In genomic region chr11:126210871-126211235, GRCh38 we compare ENCODE assay signal across 8 cellular contexts. TPM values are rescaled to one million over a fixed set of nuclear protein-coding genes. Genes with fewer than 3 reads are reported as not detected.
A peak's percentile ranks its signal among the peaks of the same experiment; 100 is the strongest.
DNase-seq lines count a peak whose midpoint lies in the region; ATAC-seq and TF ChIP-seq lines count a peak whose summit lies in the region.

No MANE protein-coding gene starts in this region.

- H3K36me3 ChIP-seq in fibroblast of lung (ENCODE audit: control insufficient read depth, insufficient read depth, low read length) = peaks cover 2% of the 10 kb centered on the region
- H3K36me3 ChIP-seq in psoas muscle (ENCODE audit: insufficient read depth in 1 of 2, low read depth in 1 of 2) = peaks cover 3 to 38% of the 10 kb centered on the region in 2 donors

- peak overlapping the region; percentile 62 for H3K4me3 ChIP-seq in GM12875 (ENCODE audit: low read depth, low read length)
- peak overlapping the region; percentile 74 to 99 (median 90) for H3K4me3 ChIP-seq in fibroblast of lung (replicated peaks in 1 of 4; ENCODE audit: control extremely low read depth in 1 of 4, insufficient read depth in 1 of 4, low read depth in 3 of 4, low read length in 4 of 4)
- peak overlapping the region; percentile 92 for H3K4me3 ChIP-seq in psoas muscle

- H3K9me3 ChIP-seq in fibroblast of lung (ENCODE audit: control insufficient read depth, insufficient read depth, low read depth, low read length) (no peaks in the 10 kb centered on the region), psoas muscle (no peaks in the 10 kb centered on the region)

- peaks cover 19% of the 10 kb centered on the region for H3K79me2 ChIP-seq in fibroblast of lung (ENCODE audit: control insufficient read depth, insufficient read depth, low read length)

- H3K4me1 ChIP-seq in fibroblast of lung (ENCODE audit: control insufficient read depth, extremely low read depth, insufficient read depth, low read length) = no peaks in the 10 kb centered on the region
- peaks cover 49% of the 10 kb centered on the region for H3K4me1 ChIP-seq in psoas muscle

- intact Hi-C loops in psoas muscle (cut with DNase I) = loop anchor here in 1 of 2 donors (5.0 kb wide), 1 partner anchor 56 kb away; the partner anchor contains the start of genes FOXRED1 and SRPRA

- DNase-seq in RPMI8226 (peak; percentile 7), fibroblast of lung (ENCODE audit: low read depth in 2 of 2) (peak in 1 of 2 donors; percentile 6), psoas muscle (no peak), omental fat pad (ENCODE audit: low spot score) (no peak)

- no peaks in the 10 kb centered on the region for H4K20me1 ChIP-seq in fibroblast of lung (ENCODE audit: control insufficient read depth, extremely low read depth, insufficient read depth, low read length)

- peak overlapping the region; percentile 71 for H2AFZ ChIP-seq in fibroblast of lung (ENCODE audit: low read length)

- H3K27ac ChIP-seq in fibroblast of lung (ENCODE audit: insufficient read depth, low read length) (peak overlapping the region; percentile 60), psoas muscle (peak overlapping the region; percentile 83)

- no peaks in the 10 kb centered on the region for H3K27me3 ChIP-seq in fibroblast of lung (ENCODE audit: control insufficient read depth, insufficient read depth, low read length)
- H3K27me3 ChIP-seq in psoas muscle (ENCODE audit: insufficient read depth in 3 of 3, low read length in 2 of 3) = no peaks in the 10 kb centered on the region

- peak overlapping the region; percentile 93 for H3K4me2 ChIP-seq in fibroblast of lung (ENCODE audit: extremely low read depth, insufficient read depth, low read length)

- WGBS in psoas muscle, 3 donors = 2 to 3% (median 2%) methylated on average over 20 of the region's 20 CpGs

- peak overlapping the region; percentile 72 for H3K9ac ChIP-seq in fibroblast of lung (ENCODE audit: insufficient read depth, low read length)

- TF ChIP-seq CTCF in GM12875 (IDR thresholded peaks at IDR 0.05; ENCODE audit: borderline replicate concordance, insufficient read depth, low read depth, low read length) = no peak
- TF ChIP-seq CTCF in fibroblast of lung (conservative IDR thresholded peaks at IDR 0.05 in 1 of 2, IDR thresholded peaks at IDR 0.05 in 1 of 2; ENCODE audit: low read depth in 1 of 2, low read length in 2 of 2) = no peak
- TF ChIP-seq CTCF in psoas muscle (IDR thresholded peaks at IDR 0.05) = no peak
- TF ChIP-seq CTCF in omental fat pad (IDR thresholded peaks at IDR 0.05) = no peak

- no peak for ATAC-seq in psoas muscle
- no peak for ATAC-seq in HG03175 (IDR thresholded peaks at IDR 0.05; ENCODE audit: unreplicated experiment)
- ATAC-seq in GM21576 (IDR thresholded peaks at IDR 0.05; ENCODE audit: unreplicated experiment) = no peak
- no peak for ATAC-seq in HG02973 (IDR thresholded peaks at IDR 0.05; ENCODE audit: unreplicated experiment)
- no peak for ATAC-seq in omental fat pad (ENCODE audit: low FRiP score)

RNA-seq across cellular contexts. Expression of gene RPUSD4, which starts 0.6 kb away (rescaled TPM):
- 26.9 and 28.2 TPM in 2 replicates for total RNA-seq in fibroblast of lung
- 16.3 and 19.6 TPM in 2 replicates for polyA plus RNA-seq in fibroblast of lung
- polyA plus RNA-seq in fibroblast of lung (2012) = 16.9 and 18.8 TPM in 2 replicates
- 23.2 and 34.2 TPM in 2 replicates for polyA minus RNA-seq in fibroblast of lung (ENCODE audit: low replicate concordance)
- total RNA-seq in psoas muscle = 100 to 1,000 TPM in 1 of 4 donors, 10 to 100 TPM in 3; 75.1 to 139 (median 88.7) TPM
- 100 to 1,000 TPM in 1 of 3 donors, 10 to 100 TPM in 2; 61.6 to 128 (median 65.9) TPM for polyA plus RNA-seq in psoas muscle
- 10 to 100 TPM; 19.3 to 42.0 (median 24.0) TPM for total RNA-seq in omental fat pad

RNA-seq across cellular contexts. Expression of gene FAM118B, which starts 0.7 kb away (rescaled TPM):
- 18.7 and 21.0 TPM in 2 replicates for total RNA-seq in fibroblast of lung
- polyA plus RNA-seq in fibroblast of lung = 27.5 and 30.3 TPM in 2 replicates
- polyA plus RNA-seq in fibroblast of lung (2012) = 20.8 and 21.7 TPM in 2 replicates
- polyA minus RNA-seq in fibroblast of lung (ENCODE audit: low replicate concordance) = 1.7 and 3.9 TPM in 2 replicates
- total RNA-seq in psoas muscle = 10 to 100 TPM; 16.4 to 46.7 (median 24.5) TPM
- 10 to 100 TPM; 13.3 to 37.7 (median 15.3) TPM for polyA plus RNA-seq in psoas muscle
- 10 to 100 TPM; 12.1 to 16.1 (median 13.3) TPM for total RNA-seq in omental fat pad

RNA-seq across cellular contexts. Expression of gene SRPRA, which starts 57.8 kb away (rescaled TPM):
- total RNA-seq in fibroblast of lung = 43.1 and 52.8 TPM in 2 replicates
- polyA plus RNA-seq in fibroblast of lung = 134 and 160 TPM in 2 replicates
- 117 and 129 TPM in 2 replicates for polyA plus RNA-seq in fibroblast of lung (2012)
- polyA minus RNA-seq in fibroblast of lung (ENCODE audit: low replicate concordance) = 193 and 214 TPM in 2 replicates
- total RNA-seq in psoas muscle = 100 to 1,000 TPM in 1 of 4 donors, 10 to 100 TPM in 3; 54.4 to 105 (median 71.2) TPM
- polyA plus RNA-seq in psoas muscle = 10 to 100 TPM; 48.7 to 82.2 (median 76.2) TPM
- total RNA-seq in omental fat pad = 100 to 1,000 TPM in 1 of 4 donors, 10 to 100 TPM in 3; 83.5 to 109 (median 91.8) TPM

RNA-seq across cellular contexts. Expression of gene FOXRED1, which starts 58.1 kb away (rescaled TPM):
- total RNA-seq in fibroblast of lung (8.7 and 8.8 TPM in 2 replicates), psoas muscle (10 to 100 TPM; 12.3 to 27.7 (median 21.7) TPM), omental fat pad (10 to 100 TPM; 10.2 to 27.3 (median 17.4) TPM)
- polyA plus RNA-seq in fibroblast of lung (8.6 and 20.4 TPM in 2 replicates), psoas muscle (10 to 100 TPM; 17.9 to 27.1 (median 18.3) TPM)
- polyA plus RNA-seq in fibroblast of lung (2012) = 7.9 and 18.4 TPM in 2 replicates
- polyA minus RNA-seq in fibroblast of lung (ENCODE audit: low replicate concordance) = 18.1 and 35.6 TPM in 2 replicates
